Comparison of ENCODE assay signal across 8 cellular contexts in the genomic region with DNA sequence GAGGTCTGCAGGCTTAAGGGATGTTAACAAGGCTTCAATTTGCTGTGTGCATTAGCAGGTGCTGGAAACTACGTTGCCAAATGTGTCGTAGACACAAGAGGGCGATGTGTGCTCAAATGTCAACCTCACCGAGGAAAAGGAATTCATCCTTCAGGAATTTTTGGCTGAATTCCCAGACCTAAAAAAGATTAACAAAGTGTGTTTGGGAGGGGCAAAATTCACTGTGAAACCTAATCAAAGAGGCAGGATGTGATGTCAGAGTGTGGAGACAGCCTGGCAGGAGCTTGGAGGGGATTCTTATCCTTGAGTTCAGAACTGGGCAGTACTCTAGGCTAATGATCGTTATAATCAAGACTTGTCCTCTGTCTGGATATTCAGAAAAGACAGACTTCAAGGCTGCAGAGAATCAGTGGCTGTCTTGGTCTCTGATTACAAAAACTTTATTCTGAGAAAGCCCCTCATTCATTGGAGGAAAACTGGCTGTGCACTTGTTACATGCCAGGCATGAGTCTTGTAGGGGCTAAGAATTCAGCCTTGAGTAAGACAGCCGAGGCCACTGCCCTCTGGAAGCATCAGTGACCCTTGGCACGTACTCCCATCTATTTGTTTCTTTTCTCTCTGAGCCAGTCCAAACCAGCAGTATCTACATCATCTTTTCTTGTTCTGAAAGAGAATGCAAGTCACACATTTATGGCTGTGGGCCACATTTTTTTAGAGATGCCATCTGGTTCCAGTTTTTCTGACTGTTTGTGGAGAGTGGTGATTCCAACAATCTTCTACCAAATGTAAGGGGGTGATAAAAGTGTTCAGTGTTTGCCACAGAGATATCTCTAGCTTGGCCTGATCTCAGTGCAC. TPM values are rescaled to one million over a fixed set of nuclear protein-coding genes. Genes with fewer than 3 reads are reported as not detected.
DNase-seq lines count a peak whose midpoint lies in the region; ATAC-seq and TF ChIP-seq lines count a peak whose summit lies in the region.

No MANE protein-coding gene starts in this region.

- peak; percentile 62 for ATAC-seq in GM21529 (IDR thresholded peaks at IDR 0.05; ENCODE audit: unreplicated experiment)
- peak; percentile 83 for ATAC-seq in aorta (ENCODE audit: low FRiP score)
- no peak for ATAC-seq in GM18520 (IDR thresholded peaks at IDR 0.05; ENCODE audit: unreplicated experiment)

- H3K36me3 ChIP-seq in SK-N-SH (replicated peaks in 1 of 2; ENCODE audit: control insufficient read depth in 1 of 2, insufficient read depth in 2 of 2, low read length in 1 of 2): no peaks in the 10 kb centered on the region
- no peaks in the 10 kb centered on the region for H3K36me3 ChIP-seq in aorta (ENCODE audit: control insufficient read depth in 1 of 2, insufficient read depth in 2 of 2, low read length in 1 of 2)

- peak; percentile 89 for TF ChIP-seq CTCF in SK-N-SH (IDR thresholded peaks at IDR 0.05)

- in situ Hi-C loops in Caki2 (cut with HindIII; ENCODE audit: low pct_unique_long_range_greater_than_20kb, low sequenced_read_pairs): no loop called here

- no peaks in the 10 kb centered on the region for H3K9me2 ChIP-seq in SK-N-SH

- POLR2A ChIA-PET in SK-N-SH (lab: Yijun Ruan, JAX): no interaction called here

- H3K4me3 ChIP-seq in SK-N-SH (ENCODE audit: low read depth in 2 of 2, low read length in 1 of 2): peak overlapping the region; percentile 13 to 28; a peak in 2 of 4 replicates
- H3K4me3 ChIP-seq in aorta (ENCODE audit: low read length in 2 of 2): no peak overlapping the region

- H3K27me3 ChIP-seq in SK-N-SH (ENCODE audit: insufficient read depth) (no peaks in the 10 kb centered on the region), aorta (ENCODE audit: control insufficient read depth in 1 of 2, insufficient read depth in 2 of 2, low read length in 1 of 2) (no peaks in the 10 kb centered on the region)

- 4% methylated on average over 7 of the region's 7 CpGs for WGBS in SK-N-SH (ENCODE audit: low lambda C conversion rate)
- 2% methylated on average over 7 of the region's 7 CpGs for WGBS in aorta, 2 donors

- CTCF ChIA-PET in SK-N-SH (lab: Yijun Ruan, JAX): interaction anchor here (0.7 to 5.7 kb wide), 36 partner anchors 9 to 460 kb away, joined by 3 to 52 read pairs (median 5); a partner anchor contains a TSS

- TF ChIP-seq RAD21 in SK-N-SH (IDR thresholded peaks at IDR 0.05; ENCODE audit: low read length): peak; percentile 96

- H3K4me2 ChIP-seq in SK-N-SH: peak overlapping the region; percentile 80

- H4K20me1 ChIP-seq in SK-N-SH (ENCODE audit: insufficient read depth): no peaks in the 10 kb centered on the region

- H3K27ac ChIP-seq in SK-N-SH (ENCODE audit: low read depth in 2 of 2, low read length in 1 of 2) (peak overlapping the region; percentile 79 to 96), aorta (ENCODE audit: low read depth in 1 of 2, low read length in 2 of 2) (peak overlapping the region in 1 of 2 donors; percentile 23)

- H3K9ac ChIP-seq in SK-N-SH: peak overlapping the region; percentile 60

- no peaks in the 10 kb centered on the region for H3K79me2 ChIP-seq in SK-N-SH (ENCODE audit: insufficient read depth)

- DNase-seq in Caki2 (ENCODE audit: low read depth): peak; percentile 97
- DNase-seq in MV-4-11 (lab: John Stamatoyannopoulos, UW): peak; percentile 32
- DNase-seq in SK-N-SH: peak; percentile 77
- peak; percentile 80 to 90 for DNase-seq in erythroblast (lab: John Stamatoyannopoulos, UW)
- DNase-seq in middle frontal gyrus (ENCODE audit: extremely low spot score, low spot score): peak; percentile 73
- DNase-seq in aorta: peak in 1 of 2 donors; percentile 67

- H3K4me1 ChIP-seq in SK-N-SH (ENCODE audit: control insufficient read depth in 1 of 2, insufficient read depth in 2 of 2, low read depth in 1 of 2, low read length in 1 of 2): peaks cover 5 to 20% of the 10 kb centered on the region in 2 experiments; a peak in 2 of 4 replicates
- H3K4me1 ChIP-seq in aorta (ENCODE audit: control insufficient read depth in 1 of 2, insufficient read depth in 2 of 2, low read length in 2 of 2): peaks cover 0 to 3% of the 10 kb centered on the region in 2 donors

- intact Hi-C loops in aorta (cut with DNase I): loop anchor here (5.0 to 10.0 kb wide), 5 partner anchors 61 to 361 kb away; a partner anchor contains a TSS

- TF ChIP-seq POLR2A in erythroblast (IDR thresholded peaks at IDR 0.05; ENCODE audit: low read length): no peak

- peaks cover 10% of the 10 kb centered on the region for H3F3A ChIP-seq in SK-N-SH (replicated peaks; ENCODE audit: insufficient read depth)

- H3K9me3 ChIP-seq in SK-N-SH (no peaks in the 10 kb centered on the region), aorta (ENCODE audit: control insufficient read depth, low read length) (no peaks in the 10 kb centered on the region)

- peak; percentile 58 to 60; a peak in 3 of 4 replicates for TF ChIP-seq EP300 in SK-N-SH (IDR thresholded peaks at IDR 0.05; ENCODE audit: borderline replicate concordance in 1 of 2, low read depth in 1 of 2, low read length in 1 of 2)

- peak overlapping the region; percentile 74 for H2AFZ ChIP-seq in SK-N-SH (ENCODE audit: low read depth)

TF ChIP-seq in SK-N-SH, 30 proteins besides CTCF, POLR2A, EP300 and RAD21 (continues in another document):
- 0 out of 2 replicates have a peak, but pooled peaks have one; percentile 13 for TF ChIP-seq FOXM1 (IDR thresholded peaks at IDR 0.05; ENCODE audit: low read depth)
- peak; percentile 82 for TF ChIP-seq FOSL2 (IDR thresholded peaks at IDR 0.05; ENCODE audit: borderline replicate concordance, low read depth)
- TF ChIP-seq, protein P1, sequence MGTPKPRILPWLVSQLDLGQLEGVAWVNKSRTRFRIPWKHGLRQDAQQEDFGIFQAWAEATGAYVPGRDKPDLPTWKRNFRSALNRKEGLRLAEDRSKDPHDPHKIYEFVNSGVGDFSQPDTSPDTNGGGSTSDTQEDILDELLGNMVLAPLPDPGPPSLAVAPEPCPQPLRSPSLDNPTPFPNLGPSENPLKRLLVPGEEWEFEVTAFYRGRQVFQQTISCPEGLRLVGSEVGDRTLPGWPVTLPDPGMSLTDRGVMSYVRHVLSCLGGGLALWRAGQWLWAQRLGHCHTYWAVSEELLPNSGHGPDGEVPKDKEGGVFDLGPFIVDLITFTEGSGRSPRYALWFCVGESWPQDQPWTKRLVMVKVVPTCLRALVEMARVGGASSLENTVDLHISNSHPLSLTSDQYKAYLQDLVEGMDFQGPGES (IDR thresholded peaks at IDR 0.05; ENCODE audit: low read depth, low read length): no peak
- TF ChIP-seq GABPA (IDR thresholded peaks at IDR 0.05; ENCODE audit: low read depth): peak; percentile 59; the same call in 1 of the 2 replicates
- peak; percentile 85; the same call in 1 of the 2 replicates for TF ChIP-seq TEAD4 (IDR thresholded peaks at IDR 0.05; ENCODE audit: borderline replicate concordance, insufficient read depth)
- TF ChIP-seq, protein P2, sequence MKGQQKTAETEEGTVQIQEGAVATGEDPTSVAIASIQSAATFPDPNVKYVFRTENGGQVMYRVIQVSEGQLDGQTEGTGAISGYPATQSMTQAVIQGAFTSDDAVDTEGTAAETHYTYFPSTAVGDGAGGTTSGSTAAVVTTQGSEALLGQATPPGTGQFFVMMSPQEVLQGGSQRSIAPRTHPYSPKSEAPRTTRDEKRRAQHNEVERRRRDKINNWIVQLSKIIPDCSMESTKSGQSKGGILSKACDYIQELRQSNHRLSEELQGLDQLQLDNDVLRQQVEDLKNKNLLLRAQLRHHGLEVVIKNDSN (IDR thresholded peaks at IDR 0.05; ENCODE audit: borderline replicate concordance, low read depth): no peak
- TF ChIP-seq NRF1 (IDR thresholded peaks at IDR 0.05; ENCODE audit: low read depth, low read length): peak; percentile 8; the same call in 1 of the 2 replicates
- TF ChIP-seq CHD2 (IDR thresholded peaks at IDR 0.05; ENCODE audit: low read length, partially characterized antibody): peak; percentile 63
- peak; percentile 75 for TF ChIP-seq RCOR1 (IDR thresholded peaks at IDR 0.05; ENCODE audit: low read length)
- TF ChIP-seq NFIC (IDR thresholded peaks at IDR 0.05; ENCODE audit: borderline replicate concordance): peak; percentile 96
- TF ChIP-seq, protein P3, sequence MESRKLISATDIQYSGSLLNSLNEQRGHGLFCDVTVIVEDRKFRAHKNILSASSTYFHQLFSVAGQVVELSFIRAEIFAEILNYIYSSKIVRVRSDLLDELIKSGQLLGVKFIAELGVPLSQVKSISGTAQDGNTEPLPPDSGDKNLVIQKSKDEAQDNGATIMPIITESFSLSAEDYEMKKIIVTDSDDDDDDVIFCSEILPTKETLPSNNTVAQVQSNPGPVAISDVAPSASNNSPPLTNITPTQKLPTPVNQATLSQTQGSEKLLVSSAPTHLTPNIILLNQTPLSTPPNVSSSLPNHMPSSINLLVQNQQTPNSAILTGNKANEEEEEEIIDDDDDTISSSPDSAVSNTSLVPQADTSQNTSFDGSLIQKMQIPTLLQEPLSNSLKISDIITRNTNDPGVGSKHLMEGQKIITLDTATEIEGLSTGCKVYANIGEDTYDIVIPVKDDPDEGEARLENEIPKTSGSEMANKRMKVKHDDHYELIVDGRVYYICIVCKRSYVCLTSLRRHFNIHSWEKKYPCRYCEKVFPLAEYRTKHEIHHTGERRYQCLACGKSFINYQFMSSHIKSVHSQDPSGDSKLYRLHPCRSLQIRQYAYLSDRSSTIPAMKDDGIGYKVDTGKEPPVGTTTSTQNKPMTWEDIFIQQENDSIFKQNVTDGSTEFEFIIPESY (IDR thresholded peaks at IDR 0.05; ENCODE audit: borderline replicate concordance, low read depth): no peak
- peak; percentile 92 for TF ChIP-seq SMC3 (IDR thresholded peaks at IDR 0.05; ENCODE audit: low read depth, low read length)

RNA-seq across cellular contexts. Expression of a gene that starts 18.7 kb away (rescaled TPM):
- not detected in 2 replicates for total RNA-seq in Caki2 (2014; rRNA removed; shearing (Covaris generic); ENCODE audit: low replicate concordance)
- polyA plus RNA-seq in SK-N-SH (2012; rRNA removed): not detected in 2 replicates
- polyA plus RNA-seq in SK-N-SH (2012; cell fraction: cytosol; rRNA removed): not detected in 2 replicates
- not detected in 2 replicates for polyA plus RNA-seq in SK-N-SH (2012; cell fraction: nucleus; rRNA removed)
- total RNA-seq in aorta: not detected
- polyA plus RNA-seq in aorta: not detected

RNA-seq across cellular contexts. Expression of a gene that starts 27.3 kb away (rescaled TPM):
- total RNA-seq in Caki2 (2014; rRNA removed; shearing (Covaris generic); ENCODE audit: low replicate concordance): not detected in 2 replicates
- polyA plus RNA-seq in SK-N-SH (2012; rRNA removed) (0.03 and 0.13 TPM in 2 replicates), aorta (10 to 100 TPM in 1 of 2 donors, not detected in 1; 25.0 TPM)
- 0.14 and 0.17 TPM in 2 replicates for polyA plus RNA-seq in SK-N-SH (2012; cell fraction: cytosol; rRNA removed)
- 0.07 and 0.08 TPM in 2 replicates for polyA plus RNA-seq in SK-N-SH (2012; cell fraction: nucleus; rRNA removed)
- not detected for total RNA-seq in aorta

Comparison
In these comparisons a context has a peak if more than half of its experiments do, and no peak if none do; other contexts are left out.
1. H3K4me3 ChIP-seq: peak in SK-N-SH (2 of 2); none in aorta (0 of 2).